ENCODE assay signal across 8 cellular contexts in the genomic region with DNA sequence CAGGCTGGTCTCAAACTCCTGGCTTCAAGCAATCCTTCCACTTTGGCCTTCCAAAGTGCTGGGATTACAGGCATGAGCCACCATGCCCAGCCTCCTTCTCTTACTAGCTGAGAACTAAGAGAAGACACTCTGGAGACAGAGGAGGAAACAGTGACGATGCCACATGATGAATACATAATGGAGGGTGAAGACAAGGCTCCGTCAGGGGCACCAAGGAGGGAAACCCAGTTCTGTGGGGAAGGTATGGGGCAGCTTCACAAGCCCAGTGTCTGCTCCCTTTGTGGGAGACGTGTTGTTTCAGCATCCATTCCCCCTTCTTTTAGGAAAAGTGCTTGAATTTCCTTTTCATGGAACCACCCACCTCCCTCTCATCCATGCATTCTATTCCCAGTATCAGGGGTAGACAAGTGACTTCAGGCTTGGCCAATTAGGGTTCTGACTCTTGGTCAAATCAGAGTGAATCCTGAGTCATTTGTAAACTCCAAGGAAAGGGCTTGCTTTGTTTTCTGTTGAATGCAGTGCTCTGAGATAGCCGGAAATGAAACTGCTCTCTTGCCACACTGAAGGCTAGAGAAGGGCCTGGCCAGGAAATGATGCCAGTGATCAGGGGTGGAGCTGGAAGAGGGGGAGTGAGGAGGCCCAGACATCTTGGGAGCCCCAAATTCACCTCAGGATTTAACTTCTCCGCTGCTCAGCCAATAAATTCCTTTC. TPM values are rescaled to one million over a fixed set of nuclear protein-coding genes. Genes with fewer than 3 reads are reported as not detected.
DNase-seq lines count a peak whose midpoint lies in the region; ATAC-seq and TF ChIP-seq lines count a peak whose summit lies in the region.

No MANE protein-coding gene starts in this region.

- no peak for TF ChIP-seq POLR2A in gastrocnemius medialis (IDR thresholded peaks at IDR 0.05)

- DNase-seq in GM06990 (ENCODE audit: extremely low read depth, insufficient read length) (peak; percentile 78), M059J (ENCODE audit: low read depth) (peak; percentile 93), fibroblast of lung (ENCODE audit: low read depth in 2 of 2) (peak; percentile 24 to 80), gastrocnemius medialis (no peak), NCI-H2227 (lab: John Stamatoyannopoulos, UW; ENCODE audit: unreplicated experiment) (no peak), retina (no peak)
- DNase-seq in activated CD8-positive, alpha-beta memory T cell treated with anti-CD3 and anti-CD28 coated beads, Interleukin-2, amount 50 U/mL, for 48 hours: peak; percentile 69

- peaks cover 1% of the 10 kb centered on the region; the same call in 1 of the 2 replicates for H3K36me3 ChIP-seq in GM06990 (ENCODE audit: control insufficient read depth, insufficient read depth, low read length)
- peaks cover under 1% of the 10 kb centered on the region for H3K36me3 ChIP-seq in fibroblast of lung (ENCODE audit: control insufficient read depth, insufficient read depth, low read length)
- H3K36me3 ChIP-seq in gastrocnemius medialis: no peaks in the 10 kb centered on the region

- peaks cover 2% of the 10 kb centered on the region for H3K4me1 ChIP-seq in fibroblast of lung (ENCODE audit: control insufficient read depth, extremely low read depth, insufficient read depth, low read length)
- peaks cover 70 to 78% of the 10 kb centered on the region in 2 donors for H3K4me1 ChIP-seq in gastrocnemius medialis

- H3K27ac ChIP-seq in fibroblast of lung (ENCODE audit: insufficient read depth, low read length) (peak overlapping the region; percentile 16), gastrocnemius medialis (peak overlapping the region; percentile 72 to 86 (median 78))

- no peaks in the 10 kb centered on the region for H4K20me1 ChIP-seq in fibroblast of lung (ENCODE audit: control insufficient read depth, extremely low read depth, insufficient read depth, low read length)

- H3K79me2 ChIP-seq in fibroblast of lung (ENCODE audit: control insufficient read depth, insufficient read depth, low read length): no peaks in the 10 kb centered on the region

- ATAC-seq in GM21737 (IDR thresholded peaks at IDR 0.05; ENCODE audit: unreplicated experiment): peak; percentile 90
- no peak for ATAC-seq in gastrocnemius medialis

- H3K4me2 ChIP-seq in fibroblast of lung (ENCODE audit: extremely low read depth, insufficient read depth, low read length): peak overlapping the region; percentile 3

- no peak for TF ChIP-seq CTCF in GM06990 (IDR thresholded peaks at IDR 0.05; ENCODE audit: insufficient read depth, low read length, poor library complexity, severe bottlenecking)
- TF ChIP-seq CTCF in fibroblast of lung (conservative IDR thresholded peaks at IDR 0.05 in 1 of 2, IDR thresholded peaks at IDR 0.05 in 1 of 2; ENCODE audit: low read depth in 1 of 2, low read length in 2 of 2): no peak
- no peak for TF ChIP-seq CTCF in gastrocnemius medialis (IDR thresholded peaks at IDR 0.05 in 4 of 5, conservative IDR thresholded peaks at IDR 0.05 in 1 of 5)

- H3K4me3 ChIP-seq in GM06990 (replicated peaks; ENCODE audit: low read depth, low read length): peak overlapping the region; percentile 26
- no peak overlapping the region for H3K4me3 ChIP-seq in fibroblast of lung (replicated peaks in 1 of 4; ENCODE audit: control extremely low read depth in 1 of 4, insufficient read depth in 1 of 4, low read depth in 3 of 4, low read length in 4 of 4)
- no peak overlapping the region for H3K4me3 ChIP-seq in gastrocnemius medialis

- no peak overlapping the region for H3K9ac ChIP-seq in fibroblast of lung (ENCODE audit: insufficient read depth, low read length)

- H3K27me3 ChIP-seq in GM06990 (replicated peaks; ENCODE audit: control insufficient read depth, insufficient read depth, low read length): no peaks in the 10 kb centered on the region
- no peaks in the 10 kb centered on the region for H3K27me3 ChIP-seq in fibroblast of lung (ENCODE audit: control insufficient read depth, insufficient read depth, low read length)
- H3K27me3 ChIP-seq in gastrocnemius medialis: no peaks in the 10 kb centered on the region

- intact Hi-C loops in gastrocnemius medialis (cut with DNase I; ENCODE audit: low total_unique reads): loop anchor here (2.0 kb wide), 2 partner anchors 23 to 35 kb away; no protein-coding TSS in a partner anchor

- in situ Hi-C loops in gastrocnemius medialis (cut with MboI; ENCODE audit: low sequenced_read_pairs in 4 of 4): no loop called here

- peak overlapping the region; percentile 4 for H2AFZ ChIP-seq in fibroblast of lung (ENCODE audit: low read length)

- H3K9me3 ChIP-seq in fibroblast of lung (ENCODE audit: control insufficient read depth, insufficient read depth, low read depth, low read length) (no peaks in the 10 kb centered on the region), gastrocnemius medialis (no peaks in the 10 kb centered on the region)

RNA-seq across cellular contexts. Expression of a gene that starts 23.7 kb away (rescaled TPM):
- 33.8 and 45.3 TPM in 2 replicates for total RNA-seq in M059J (2014; rRNA removed; shearing (Covaris generic))
- total RNA-seq in fibroblast of lung (15.2 and 20.8 TPM in 2 replicates), gastrocnemius medialis (10 to 100 TPM; 27.1 to 38.8 (median 30.9) TPM)
- polyA plus RNA-seq in fibroblast of lung: 48.0 and 54.8 TPM in 2 replicates
- 38.2 and 39.0 TPM in 2 replicates for polyA plus RNA-seq in fibroblast of lung (2012)
- polyA minus RNA-seq in fibroblast of lung (ENCODE audit: low replicate concordance): 147 and 217 TPM in 2 replicates

RNA-seq across cellular contexts. Expression of a gene that starts 24.0 kb away (rescaled TPM):
- total RNA-seq in M059J (2014; rRNA removed; shearing (Covaris generic)): 89.1 and 115 TPM in 2 replicates
- total RNA-seq in fibroblast of lung (85.3 and 101 TPM in 2 replicates), gastrocnemius medialis (100 to 1,000 TPM in 1 of 4 donors, 10 to 100 TPM in 3; 73.5 to 102 (median 95.6) TPM)
- polyA plus RNA-seq in fibroblast of lung: 57.4 and 67.8 TPM in 2 replicates
- polyA plus RNA-seq in fibroblast of lung (2012): 36.4 and 48.2 TPM in 2 replicates
- 124 and 152 TPM in 2 replicates for polyA minus RNA-seq in fibroblast of lung (ENCODE audit: low replicate concordance)

RNA-seq across cellular contexts. Expression of a gene that starts 33.4 kb away (rescaled TPM):
- 134 and 160 TPM in 2 replicates for total RNA-seq in M059J (2014; rRNA removed; shearing (Covaris generic))
- 71.7 and 121 TPM in 2 replicates for total RNA-seq in fibroblast of lung
- polyA plus RNA-seq in fibroblast of lung: 109 and 114 TPM in 2 replicates
- 69.2 and 75.6 TPM in 2 replicates for polyA plus RNA-seq in fibroblast of lung (2012)
- polyA minus RNA-seq in fibroblast of lung (ENCODE audit: low replicate concordance): 33.7 and 41.9 TPM in 2 replicates
- total RNA-seq in gastrocnemius medialis: 100 to 1,000 TPM; 237 to 512 (median 313) TPM

Comparison
In these comparisons a context has a peak if more than half of its experiments do, and no peak if none do; other contexts are left out.
1. DNase-seq: peak in GM06990 (single experiment), M059J (single experiment), activated CD8-positive, alpha-beta memory T cell treated with anti-CD3 and anti-CD28 coated beads, Interleukin-2, amount 50 U/mL, for 48 hours (single experiment) and fibroblast of lung (2 of 2); none in gastrocnemius medialis (0 of 2), NCI-H2227 (single experiment) and retina (single experiment).